21 cellular contexts compared by ENCODE assay signal in genomic region chr1:4752059-4752458, GRCh38.
"Had no signal": no experiment of that assay in that cellular context is flagged by ENCODE, and none has a peak within 500 bp of the region (broad histone marks: within the 10 kb centered on the region; RNA-seq: fewer than 3 reads in every experiment).

No MANE protein-coding gene starts in this region.

- H3K27ac ChIP-seq: WERI-Rb-1 had no signal

- DNase-seq: activated CD4-positive, alpha-beta memory T cell treated with anti-CD3 and anti-CD28 coated beads, Interleukin-2, amount 10 ng/mL, durations not matched to agents 7 days and 5 days; activated CD4-positive, alpha-beta T cell treated with anti-CD3 and anti-CD28 coated beads for 36 hours; activated CD4-positive, alpha-beta T cell treated with anti-CD3 and anti-CD28 coated beads, Interleukin-2, amount 50 U/mL, for 1 hour; activated gamma-delta T cell; activated naive CD4-positive, alpha-beta T cell treated with anti-CD3 and anti-CD28 coated beads for 36 hours; activated T-cell treated with anti-CD3 and anti-CD28 coated beads for 4 hours; activated T-cell treated with anti-CD3 and anti-CD28 coated beads, Interleukin-2, amount 50 U/mL, for 48 hours; Karpas-422; MM.1S; NCI-H1930; NCI-H2171; NCI-H226; NCI-H510A; NCI-H69; PC-3; SHP77 treated with DMSO at 0.1 percent for 48 hours; T-cell; WERI-Rb-1 had no signal

- ATAC-seq: activated CD4-positive, alpha-beta T cell treated with anti-CD3 and anti-CD28 coated beads for 36 hours; activated T-helper 17 cell treated with anti-CD3 and anti-CD28 coated beads, Interleukin-2, amount 50 U/mL, for 72 hours; PC-3; T-cell had no signal

- FAIRE-seq: astrocyte, RCC 7860 had no signal

- H3K36me3 ChIP-seq: WERI-Rb-1 had no signal
